14 cellular contexts compared by ENCODE assay signal in the genomic region with DNA sequence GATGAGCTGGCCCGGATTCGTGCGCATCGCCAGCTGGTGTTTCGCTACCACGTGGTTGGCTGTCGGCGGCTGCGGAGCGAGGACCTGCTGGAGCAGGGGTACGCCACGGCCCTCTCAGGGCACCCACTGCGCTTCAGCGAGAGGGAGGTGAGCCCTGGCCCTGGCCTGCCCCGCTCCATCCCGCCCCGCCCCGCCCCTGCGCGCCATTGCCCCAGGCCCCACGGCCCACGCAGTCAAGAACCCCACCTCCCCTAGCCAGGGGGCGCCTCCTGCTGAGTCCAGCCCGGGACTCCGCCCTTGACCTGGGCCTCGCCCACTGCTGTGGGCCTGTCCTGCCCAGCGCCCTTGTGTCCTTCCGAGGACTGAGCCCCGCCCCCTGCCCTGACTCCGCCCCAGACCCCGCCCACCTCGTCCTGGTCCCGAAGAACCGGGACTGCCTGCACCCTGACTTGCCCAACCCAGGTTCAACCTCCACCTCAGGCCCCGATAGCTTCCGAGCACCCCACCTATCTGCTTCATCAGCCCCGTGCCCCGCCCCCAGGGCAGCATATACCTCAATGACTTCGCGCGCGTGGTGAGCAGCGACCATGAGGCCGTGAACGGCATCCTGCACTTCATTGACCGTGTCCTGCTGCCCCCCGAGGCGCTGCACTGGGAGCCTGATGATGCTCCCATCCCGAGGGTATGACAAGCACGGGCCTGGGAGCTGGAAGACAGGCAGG. TPM values are rescaled to one million over a fixed set of nuclear protein-coding genes. Genes with fewer than 3 reads are reported as not detected.
DNase-seq lines count a peak whose midpoint lies in the region; FAIRE-seq and TF ChIP-seq lines count a peak whose summit lies in the region.
"Had no signal": no experiment of that assay in that cellular context is flagged by ENCODE, and none has a peak within 500 bp of the region (broad histone marks: within the 10 kb centered on the region; RNA-seq: fewer than 3 reads in every experiment).

No MANE protein-coding gene starts in this region.

- TF ChIP-seq POLR2A in suprapubic skin (IDR thresholded peaks at IDR 0.05) = no peak

- H3K4me3 Mint-ChIP-seq in H9 (peak overlapping the region; percentile 36 to 60; a peak in 3 of 5 replicates), progenitor cell of endocrine pancreas (ENCODE audit: low read depth) (no peak overlapping the region)
- H3K4me3 Mint-ChIP-seq: activated CD8-positive, alpha-beta memory T cell treated with anti-CD3 and anti-CD28 coated beads, Interleukin-2, amount 10 ng/mL, durations not matched to agents 7 days and 5 days had no signal

- H2BK20ac ChIP-seq in H9 (ENCODE audit: low read depth, low read length, poor library complexity, severe bottlenecking) = no peak overlapping the region

- no peak overlapping the region for H2AK5ac ChIP-seq in H9 (ENCODE audit: insufficient read length, low read length)

- no peaks in the 10 kb centered on the region for H3K79me2 ChIP-seq in H9 (ENCODE audit: insufficient read depth, low read length)
- no peaks in the 10 kb centered on the region for H3K79me2 ChIP-seq in keratinocyte (ENCODE audit: control insufficient read depth, insufficient read depth, low read length)
- no peaks in the 10 kb centered on the region for H3K79me2 ChIP-seq in OCI-LY7 (ENCODE audit: insufficient read depth, low read depth, low read length)

- H3K4me1 ChIP-seq in H9 (ENCODE audit: insufficient read depth, low read length) (no peaks in the 10 kb centered on the region), keratinocyte (ENCODE audit: control insufficient read depth, extremely low read depth, insufficient read depth, low read length) (no peaks in the 10 kb centered on the region), suprapubic skin (peaks cover 9% of the 10 kb centered on the region), OCI-LY7 (ENCODE audit: insufficient read depth, low read length, poor library complexity, severe bottlenecking) (no peaks in the 10 kb centered on the region)

- no peak overlapping the region for H3K14ac ChIP-seq in H9 (ENCODE audit: insufficient read depth, low read length)

- H2AFZ ChIP-seq in H9 (ENCODE audit: low read length) = no peak overlapping the region
- H2AFZ ChIP-seq in keratinocyte (ENCODE audit: control insufficient read depth, low read length) = peak overlapping the region; percentile 46
- no peak overlapping the region for H2AFZ ChIP-seq in OCI-LY7 (ENCODE audit: low read length)

- no peak overlapping the region for H2BK5ac ChIP-seq in H9 (ENCODE audit: insufficient read length, low read length)

- H3K27me3 Mint-ChIP-seq in H9 (ENCODE audit: low read depth) (peaks cover 4% of the 10 kb centered on the region), progenitor cell of endocrine pancreas (peaks cover 6% of the 10 kb centered on the region)
- H3K27me3 Mint-ChIP-seq: activated CD8-positive, alpha-beta memory T cell treated with anti-CD3 and anti-CD28 coated beads, Interleukin-2, amount 10 ng/mL, durations not matched to agents 7 days and 5 days had no signal

- H3K9ac ChIP-seq in H9 (ENCODE audit: extremely low read depth, insufficient read length, low read length) (no peak overlapping the region), keratinocyte (ENCODE audit: control insufficient read depth, extremely low read depth, insufficient read depth, low read length) (no peak overlapping the region)

- POLR2A ChIA-PET in OCI-LY7 (lab: Charles Lee) = no interaction called here

- no peak overlapping the region for H2BK120ac ChIP-seq in H9 (ENCODE audit: low read depth, low read length, poor library complexity, severe bottlenecking)

- H3K9me3 ChIP-seq in H9 (ENCODE audit: control insufficient read depth, low read depth, low read length) (no peaks in the 10 kb centered on the region), keratinocyte (ENCODE audit: control insufficient read depth, low read depth, low read length) (no peaks in the 10 kb centered on the region), suprapubic skin (no peaks in the 10 kb centered on the region), OCI-LY7 (ENCODE audit: low read length) (no peaks in the 10 kb centered on the region)

- dilution Hi-C loops in keratinocyte (cut with MboI; ENCODE audit: extremely low pct_ligation_motif_present, low sequenced_read_pairs) = no loop called here

- no peak overlapping the region for H4K8ac ChIP-seq in H9 (replicated peaks; ENCODE audit: insufficient read length, low read depth, low read length)

- no peak overlapping the region for H4K91ac ChIP-seq in H9 (ENCODE audit: insufficient read length, low read depth, low read length)

- H3K79me1 ChIP-seq in H9 (ENCODE audit: insufficient read depth, low read depth, low read length, poor library complexity, severe bottlenecking) = no peaks in the 10 kb centered on the region

- no peaks in the 10 kb centered on the region for H3K23me2 ChIP-seq in H9 (ENCODE audit: insufficient read length, low read depth, low read length, poor library complexity, severe bottlenecking)

- H3K4me1 Mint-ChIP-seq in H9 (peaks cover 6 to 7% of the 10 kb centered on the region in 2 experiments; a peak in 3 of 4 replicates), progenitor cell of endocrine pancreas (ENCODE audit: low read depth) (peaks cover 3% of the 10 kb centered on the region)
- H3K4me1 Mint-ChIP-seq: activated CD8-positive, alpha-beta memory T cell treated with anti-CD3 and anti-CD28 coated beads, Interleukin-2, amount 10 ng/mL, durations not matched to agents 7 days and 5 days had no signal

- H4K5ac ChIP-seq in H9 (ENCODE audit: insufficient read length, low read depth, low read length) = no peak overlapping the region

- intact Hi-C loops in dorsolateral prefrontal cortex (cut with DNase I) (no loop called here), OCI-LY7 (cut with micrococcal nuclease; ENCODE audit: unreplicated experiment) (no loop called here)

- no peak overlapping the region for H3K4ac ChIP-seq in H9 (ENCODE audit: low read depth, low read length)

- no TSS peak for BruUV-seq in OCI-LY7 (replicated peaks; lab: Mats Ljungman, UMichigan)

- peaks cover 3% of the 10 kb centered on the region for H4K20me1 ChIP-seq in H9 (ENCODE audit: control insufficient read depth, insufficient read depth, insufficient read length)
- H4K20me1 ChIP-seq in keratinocyte (ENCODE audit: control insufficient read depth, extremely low read depth, insufficient read depth, low read length) = peaks cover 3% of the 10 kb centered on the region
- H4K20me1 ChIP-seq in OCI-LY7 (ENCODE audit: insufficient read depth, low read length) = no peaks in the 10 kb centered on the region

- no peak overlapping the region for H3T11ph ChIP-seq in H9 (ENCODE audit: low read length)

- H3K9me1 ChIP-seq in keratinocyte (ENCODE audit: control insufficient read depth, extremely low read depth, insufficient read depth, low read length) = no peaks in the 10 kb centered on the region

- H3K36me3 Mint-ChIP-seq in H9 (ENCODE audit: insufficient read depth in 1 of 3, low read depth in 3 of 3) (peaks cover 2 to 7% (median 2%) of the 10 kb centered on the region in 3 experiments; a peak in 6 of 7 replicates), progenitor cell of endocrine pancreas (ENCODE audit: insufficient read depth) (no peaks in the 10 kb centered on the region)

- no peak overlapping the region for H3K23ac ChIP-seq in H9 (ENCODE audit: insufficient read length, low read depth, low read length)

- no peak for TF ChIP-seq EP300 in suprapubic skin (IDR thresholded peaks at IDR 0.05)

- H3K4me2 ChIP-seq in H9 (ENCODE audit: insufficient read depth, insufficient read length, low read length) (peak overlapping the region; percentile 33), keratinocyte (ENCODE audit: control insufficient read depth, extremely low read depth, insufficient read depth, low read depth, low read length) (peak overlapping the region; percentile 32), OCI-LY7 (ENCODE audit: low read length) (no peak overlapping the region)

- TF ChIP-seq CTCF in H9 (conservative IDR thresholded peaks at IDR 0.05) (no peak), dorsolateral prefrontal cortex (IDR thresholded peaks at IDR 0.05 in 54 of 56, conservative IDR thresholded peaks at IDR 0.05 in 2 of 56; ENCODE audit: low read depth in 1 of 56, partially characterized antibody in 56 of 56) (no peak), keratinocyte (optimal IDR thresholded peaks at IDR 0.05 in 1 of 3, IDR thresholded peaks at IDR 0.05 in 1 of 3, conservative IDR thresholded peaks at IDR 0.05 in 1 of 3; ENCODE audit: extremely low read depth in 1 of 3, insufficient read depth in 2 of 3, low read length in 3 of 3) (no peak), suprapubic skin (IDR thresholded peaks at IDR 0.05) (no peak), OCI-LY7 (conservative IDR thresholded peaks at IDR 0.05; ENCODE audit: low read length) (no peak), progenitor cell of endocrine pancreas (IDR thresholded peaks at IDR 0.05; ENCODE audit: unreplicated experiment) (no peak)

- DNase-seq in H9 (peak; percentile 84), dorsolateral prefrontal cortex (no peak), keratinocyte (ENCODE audit: low read depth, low spot score) (no peak), suprapubic skin (ENCODE audit: low spot score in 2 of 2) (no peak), putamen (ENCODE audit: low spot score) (no peak), OCI-LY7 (ENCODE audit: low spot score) (no peak), progenitor cell of endocrine pancreas (ENCODE audit: low spot score, unreplicated experiment) (no peak)
- no peak for DNase-seq in stimulated activated CD4-positive, alpha-beta T cell treated with anti-CD3 and anti-CD28 coated beads, Interleukin-4, amount 100 ng/mL, for 4 hours
- DNase-seq: activated CD8-positive, alpha-beta memory T cell treated with anti-CD3 and anti-CD28 coated beads, Interleukin-2, amount 10 ng/mL, durations not matched to agents 7 days and 5 days; kidney; NCI-H146; NK-92 treated with Interleukin-12 subunit alpha and Interleukin-12 subunit beta, amount 100 ng/mL, for 24 hours; occipital lobe had no signal

- no peak for FAIRE-seq in keratinocyte (lab: Jason Lieb, UNC)
- FAIRE-seq: endometrium, kidney had no signal

- H3K4me3 ChIP-seq in dorsolateral prefrontal cortex (peak overlapping the region in 43 of 59 donors; percentile 4 to 59 (median 27)), keratinocyte (ENCODE audit: control insufficient read depth in 2 of 3, extremely low read depth in 1 of 3, insufficient read depth in 2 of 3, low read depth in 1 of 3, low read length in 3 of 3) (no peak overlapping the region), suprapubic skin (peak overlapping the region; percentile 39), OCI-LY7 (ENCODE audit: low read depth, low read length, poor library complexity, severe bottlenecking) (no peak overlapping the region)

- WGBS in H9 (ENCODE audit: extremely low coverage, insufficient read length, low lambda C conversion rate) = no CpG with 5 or more reads among the region's 50 CpGs
- WGBS in suprapubic skin = 69% methylated on average over 15 of the region's 50 CpGs

- no peak overlapping the region for H3K56ac ChIP-seq in H9 (ENCODE audit: insufficient read length, low read depth, low read length)

- no peak overlapping the region for H2BK15ac ChIP-seq in H9 (ENCODE audit: low read depth, low read length)

- no peak overlapping the region for H2BK12ac ChIP-seq in H9 (ENCODE audit: insufficient read length, low read depth, low read length)

- H3K36me3 ChIP-seq in keratinocyte (ENCODE audit: control insufficient read depth in 2 of 2, extremely low read depth in 1 of 2, insufficient read depth in 2 of 2, low read length in 2 of 2) (no peaks in the 10 kb centered on the region), suprapubic skin (peaks cover 23% of the 10 kb centered on the region), OCI-LY7 (ENCODE audit: insufficient read depth, low read length) (peaks cover 4% of the 10 kb centered on the region; the same call in 1 of the 2 replicates)

- H3K27me3 ChIP-seq in H9 (ENCODE audit: insufficient read depth, low read length) (no peaks in the 10 kb centered on the region), dorsolateral prefrontal cortex (no peaks in the 10 kb centered on the region), keratinocyte (ENCODE audit: control insufficient read depth, extremely low read depth, insufficient read depth, low read length) (peaks cover 5% of the 10 kb centered on the region), suprapubic skin (no peaks in the 10 kb centered on the region)

- no peaks in the 10 kb centered on the region; a peak in 1 of 5 replicates for H3K9me3 Mint-ChIP-seq in H9
- H3K9me3 Mint-ChIP-seq in progenitor cell of endocrine pancreas (ENCODE audit: low read depth) = no peaks in the 10 kb centered on the region

- CTCF ChIA-PET in OCI-LY7 (lab: Charles Lee; ENCODE audit: unreplicated experiment) = no interaction called here

- H3K9me2 ChIP-seq in OCI-LY7 (ENCODE audit: insufficient read depth, low read length) = no peaks in the 10 kb centered on the region

- H3K27ac ChIP-seq in H9 (ENCODE audit: insufficient read length, low read depth, low read length) (no peak overlapping the region), dorsolateral prefrontal cortex (no peak overlapping the region), keratinocyte (ENCODE audit: control insufficient read depth, insufficient read depth, low read length) (no peak overlapping the region), suprapubic skin (no peak overlapping the region), OCI-LY7 (ENCODE audit: low read depth, low read length, poor library complexity, severe bottlenecking) (no peak overlapping the region)

- H3K18ac ChIP-seq in H9 (ENCODE audit: insufficient read length, low read depth, low read length) = no peak overlapping the region

- H3K27ac Mint-ChIP-seq in H9 (no peak overlapping the region), progenitor cell of endocrine pancreas (no peak overlapping the region)
- H3K27ac Mint-ChIP-seq: activated CD8-positive, alpha-beta memory T cell treated with anti-CD3 and anti-CD28 coated beads, Interleukin-2, amount 10 ng/mL, durations not matched to agents 7 days and 5 days had no signal

RNA-seq across cellular contexts. Expression of a gene that starts 14.8 kb away (rescaled TPM):
- 441 and 444 TPM in 2 replicates for total RNA-seq in H9 (2021)
- 10 to 100 TPM; 10.8 to 61.6 (median 20.5) TPM for total RNA-seq in dorsolateral prefrontal cortex
- polyA plus RNA-seq in keratinocyte = 54.7 to 63.3 TPM (median 55.0 TPM) in 3 replicates
- polyA plus RNA-seq in keratinocyte (2011; ENCODE audit: low read depth) = 18.0 TPM
- 36.7 and 49.5 TPM in 2 replicates for polyA plus RNA-seq in keratinocyte (2011; cell fraction: cytosol; rRNA removed)
- 32.6 and 42.1 TPM in 2 replicates for polyA plus RNA-seq in keratinocyte (2011; cell fraction: nucleus; rRNA removed)
- 26.3 and 80.4 TPM in 2 replicates for polyA plus RNA-seq in keratinocyte (2012; ENCODE audit: low replicate concordance)
- 68.2 to 233 TPM (median 73.7 TPM) in 3 replicates for polyA minus RNA-seq in keratinocyte
- 75.6 TPM for polyA minus RNA-seq in keratinocyte (2011; cell fraction: cytosol; rRNA and poly(A)+ RNA removed)
- polyA minus RNA-seq in keratinocyte (2011; cell fraction: nucleus; rRNA and poly(A)+ RNA removed) = 13.7 and 21.6 TPM in 2 replicates
- 10 to 100 TPM; 51.8 to 68.7 (median 63.3) TPM for total RNA-seq in suprapubic skin
- total RNA-seq in OCI-LY7 (2014; rRNA removed; shearing (Covaris generic)) = 132 and 144 TPM in 2 replicates
- total RNA-seq in OCI-LY7 (2022) = 110 and 118 TPM in 2 replicates
- 269 and 271 TPM in 2 replicates for total RNA-seq in progenitor cell of endocrine pancreas

RNA-seq across cellular contexts. Expression of a gene that starts 17.5 kb away (rescaled TPM):
- total RNA-seq in H9 (2021) (39.1 and 45.8 TPM in 2 replicates), dorsolateral prefrontal cortex (10 to 100 TPM in 77 of 120 experiments, 1 to 10 TPM in 43; 4.8 to 19.1 (median 10.9) TPM), suprapubic skin (1 to 10 TPM in 2 of 4 donors, under 1 TPM in 2; 0.68 to 4.0 (median 1.2) TPM), OCI-LY7 (2022) (22.4 and 25.6 TPM in 2 replicates), progenitor cell of endocrine pancreas (14.2 and 18.9 TPM in 2 replicates)
- 20.0 to 28.0 TPM (median 26.0 TPM) in 3 replicates for polyA plus RNA-seq in keratinocyte
- 14.1 TPM for polyA plus RNA-seq in keratinocyte (2011; ENCODE audit: low read depth)
- polyA plus RNA-seq in keratinocyte (2011; cell fraction: cytosol; rRNA removed) = 2.1 and 6.8 TPM in 2 replicates
- 8.5 and 14.4 TPM in 2 replicates for polyA plus RNA-seq in keratinocyte (2011; cell fraction: nucleus; rRNA removed)
- polyA plus RNA-seq in keratinocyte (2012; ENCODE audit: low replicate concordance) = 43.4 and 78.1 TPM in 2 replicates
- 1.6 to 8.4 TPM (median 2.4 TPM) in 3 replicates for polyA minus RNA-seq in keratinocyte
- polyA minus RNA-seq in keratinocyte (2011; cell fraction: cytosol; rRNA and poly(A)+ RNA removed) = 58.5 TPM
- 1.5 and 3.5 TPM in 2 replicates for polyA minus RNA-seq in keratinocyte (2011; cell fraction: nucleus; rRNA and poly(A)+ RNA removed)
- 12.0 and 18.4 TPM in 2 replicates for total RNA-seq in OCI-LY7 (2014; rRNA removed; shearing (Covaris generic))

RNA-seq across cellular contexts. Expression of a gene that starts 23.7 kb away (rescaled TPM):
- total RNA-seq in H9 (2021) (0.90 and 1.5 TPM in 2 replicates), dorsolateral prefrontal cortex (100 to 1,000 TPM in 4 of 120 experiments, 10 to 100 TPM in 113, 1 to 10 TPM in 3; 7.9 to 229 (median 32.7) TPM), suprapubic skin (10 to 100 TPM in 2 of 4 donors, 1 to 10 TPM in 2; 5.3 to 21.1 (median 14.3) TPM), OCI-LY7 (2022) (not detected in 2 replicates), progenitor cell of endocrine pancreas (0.27 and 0.46 TPM in 2 replicates)
- polyA plus RNA-seq in keratinocyte = 0.02 TPM in 1 of 3 replicates, not detected in the others
- 0.36 TPM for polyA plus RNA-seq in keratinocyte (2011; ENCODE audit: low read depth)
- polyA plus RNA-seq in keratinocyte (2011; cell fraction: cytosol; rRNA removed) = not detected in 2 replicates
- 0.11 and 0.12 TPM in 2 replicates for polyA plus RNA-seq in keratinocyte (2011; cell fraction: nucleus; rRNA removed)
- polyA plus RNA-seq in keratinocyte (2012; ENCODE audit: low replicate concordance) = not detected in 2 replicates
- not detected in 3 replicates for polyA minus RNA-seq in keratinocyte
- polyA minus RNA-seq in keratinocyte (2011; cell fraction: cytosol; rRNA and poly(A)+ RNA removed) = not detected
- 0.32 TPM in 1 of 2 replicates, not detected in the other for polyA minus RNA-seq in keratinocyte (2011; cell fraction: nucleus; rRNA and poly(A)+ RNA removed)
- not detected in 2 replicates for total RNA-seq in OCI-LY7 (2014; rRNA removed; shearing (Covaris generic))
- total RNA-seq: activated CD8-positive, alpha-beta memory T cell treated with anti-CD3 and anti-CD28 coated beads, Interleukin-2, amount 10 ng/mL, durations not matched to agents 7 days and 5 days had no signal

Comparison
In these comparisons a context has a peak if more than half of its experiments do, and no peak if none do; other contexts are left out.
1. H3K4me3 ChIP-seq: peak in dorsolateral prefrontal cortex (43 of 59) and suprapubic skin (single experiment); none in keratinocyte (0 of 3) and OCI-LY7 (single experiment).